19 cellular contexts compared by ENCODE assay signal in genomic region chr7:98329100-98329871, GRCh38. TPM values are rescaled to one million over a fixed set of nuclear protein-coding genes. Genes with fewer than 3 reads are reported as not detected.
DNase-seq lines count a peak whose midpoint lies in the region; ATAC-seq, FAIRE-seq and TF ChIP-seq lines count a peak whose summit lies in the region.
"Had no signal": no experiment of that assay in that cellular context is flagged by ENCODE, and none has a peak within 500 bp of the region (broad histone marks: within the 10 kb centered on the region; RNA-seq: fewer than 3 reads in every experiment).

No MANE protein-coding gene starts in this region.

- H3K27ac Mint-ChIP-seq in progenitor cell of endocrine pancreas, result peak overlapping the region; percentile 47
- H3K27ac Mint-ChIP-seq: activated naive CD4-positive, alpha-beta T cell treated with anti-CD3 and anti-CD28 coated beads, Interleukin-2, amount 10 ng/mL, durations not matched to agents 7 days and 5 days; T-helper 17 cell had no signal

- H3K4me3 Mint-ChIP-seq in progenitor cell of endocrine pancreas (ENCODE audit: low read depth), result no peak overlapping the region
- H3K4me3 Mint-ChIP-seq: activated naive CD4-positive, alpha-beta T cell treated with anti-CD3 and anti-CD28 coated beads, Interleukin-2, amount 10 ng/mL, durations not matched to agents 7 days and 5 days; central memory CD8-positive, alpha-beta T cell; IgD-negative memory B cell; T-helper 17 cell had no signal

- DNase-seq in GM12891 (ENCODE audit: insufficient read length, low spot score), result no peak
- peak; percentile 91 for DNase-seq in astrocyte of the spinal cord (ENCODE audit: low read depth, low spot score)
- DNase-seq in left ventricle myocardium inferior, result peak; percentile 36
- DNase-seq in progenitor cell of endocrine pancreas (ENCODE audit: low spot score, unreplicated experiment), result no peak
- no peak for DNase-seq in H4 (ENCODE audit: low spot score)
- no peak for DNase-seq in HAP-1 (ENCODE audit: low spot score in 2 of 2)
- no peak for DNase-seq in anterior cingulate cortex (lab: John Stamatoyannopoulos, UW)
- DNase-seq: activated CD4-positive, alpha-beta T cell treated with anti-CD3 and anti-CD28 coated beads for 1 hour; activated CD8-positive, alpha-beta memory T cell treated with anti-CD3 and anti-CD28 coated beads, Interleukin-2, amount 50 U/mL, for 48 hours; activated naive CD4-positive, alpha-beta T cell treated with anti-CD3 and anti-CD28 coated beads, Interleukin-2, amount 10 ng/mL, durations not matched to agents 7 days and 5 days; left colon; NCI-H1048; T-helper 17 cell; testis had no signal

- no peak for TF ChIP-seq CTCF in astrocyte of the spinal cord (IDR thresholded peaks at IDR 0.05; ENCODE audit: low read depth, low read length)
- no peak for TF ChIP-seq CTCF in left ventricle myocardium inferior (IDR thresholded peaks at IDR 0.05; ENCODE audit: borderline replicate concordance)
- TF ChIP-seq CTCF in progenitor cell of endocrine pancreas (IDR thresholded peaks at IDR 0.05; ENCODE audit: unreplicated experiment), result no peak

- no peak for TF ChIP-seq POLR2A in GM12891 (IDR thresholded peaks at IDR 0.05; ENCODE audit: low read depth, low read length)

- no peaks in the 10 kb centered on the region for H3K36me3 ChIP-seq in left ventricle myocardium inferior
- no peaks in the 10 kb centered on the region for H3K36me3 ChIP-seq in HAP-1 (replicated peaks)

- intact Hi-C loops in left ventricle myocardium inferior (cut with micrococcal nuclease), result no loop called here

- H3K27ac ChIP-seq in left ventricle myocardium inferior (replicated peaks), result peak overlapping the region; percentile 92
- H3K27ac ChIP-seq: RWPE1 had no signal

- H3K4me1 ChIP-seq in left ventricle myocardium inferior (peaks cover 17% of the 10 kb centered on the region), HAP-1 (no peaks in the 10 kb centered on the region)
- H3K4me1 ChIP-seq: testis had no signal

- no peaks in the 10 kb centered on the region for H3K27me3 ChIP-seq in left ventricle myocardium inferior (ENCODE audit: low read depth)
- H3K27me3 ChIP-seq in HAP-1 (ENCODE audit: low read depth), result no peaks in the 10 kb centered on the region
- H3K27me3 ChIP-seq: testis had no signal

- in situ Hi-C loops in astrocyte of the spinal cord (cut with HindIII; ENCODE audit: low sequenced_read_pairs) (no loop called here), HAP-1 (cut with MboI; ENCODE audit: low sequenced_read_pairs) (no loop called here)

- H3K9me3 ChIP-seq in left ventricle myocardium inferior (replicated peaks) (peaks cover 7% of the 10 kb centered on the region), HAP-1 (0 out of 2 replicates have a peak, but pooled peaks cover 2% of the 10 kb centered on the region)
- H3K9me3 ChIP-seq: testis had no signal

- peaks cover 11% of the 10 kb centered on the region for H3K4me1 Mint-ChIP-seq in progenitor cell of endocrine pancreas (ENCODE audit: low read depth)
- H3K4me1 Mint-ChIP-seq: activated naive CD4-positive, alpha-beta T cell treated with anti-CD3 and anti-CD28 coated beads, Interleukin-2, amount 10 ng/mL, durations not matched to agents 7 days and 5 days; central memory CD8-positive, alpha-beta T cell; IgD-negative memory B cell had no signal

- H3K36me3 Mint-ChIP-seq in progenitor cell of endocrine pancreas (ENCODE audit: insufficient read depth), result peaks cover 15% of the 10 kb centered on the region
- H3K36me3 Mint-ChIP-seq: activated naive CD4-positive, alpha-beta T cell treated with anti-CD3 and anti-CD28 coated beads, Interleukin-2, amount 10 ng/mL, durations not matched to agents 7 days and 5 days had no signal

- H3K4me3 ChIP-seq in astrocyte of the spinal cord (ENCODE audit: low read depth, low read length), result no peak overlapping the region
- peak overlapping the region; percentile 29 for H3K4me3 ChIP-seq in left ventricle myocardium inferior
- H3K4me3 ChIP-seq in HAP-1, result no peak overlapping the region
- H3K4me3 ChIP-seq: testis had no signal

- H3K9me3 Mint-ChIP-seq in progenitor cell of endocrine pancreas (ENCODE audit: low read depth), result peaks cover 9% of the 10 kb centered on the region
- H3K9me3 Mint-ChIP-seq: central memory CD8-positive, alpha-beta T cell had no signal

- FAIRE-seq in GM12891 (lab: Jason Lieb, UNC), result no peak
- FAIRE-seq: D721Med had no signal

- ATAC-seq in GM18907 (IDR thresholded peaks at IDR 0.05; ENCODE audit: unreplicated experiment), result no peak
- ATAC-seq: left colon, T-helper 17 cell had no signal

- H3K27me3 Mint-ChIP-seq in progenitor cell of endocrine pancreas, result no peaks in the 10 kb centered on the region
- H3K27me3 Mint-ChIP-seq: activated naive CD4-positive, alpha-beta T cell treated with anti-CD3 and anti-CD28 coated beads, Interleukin-2, amount 10 ng/mL, durations not matched to agents 7 days and 5 days; IgD-negative memory B cell had no signal

TF ChIP-seq in GM12891, 5 proteins besides CTCF, POLR2A, EP300 and RAD21:
- TF ChIP-seq SPI1 (IDR thresholded peaks at IDR 0.05; ENCODE audit: low read depth, low read length) (peak; percentile 25; the same call in 1 of the 2 replicates), TAF1 (IDR thresholded peaks at IDR 0.05; ENCODE audit: low read depth, low read length) (no peak)
TF ChIP-seq in GM12891: peak in this region for 1.

RNA-seq across cellular contexts. Expression of gene BRI3, which starts 47.8 kb away (rescaled TPM):
- 55.4 TPM for polyA plus RNA-seq in GM12891 (2012; ENCODE audit: low read depth, missing spikeins)
- total RNA-seq in left ventricle myocardium inferior (201 TPM), progenitor cell of endocrine pancreas (124 and 125 TPM in 2 replicates)
- 53.6 and 68.3 TPM in 2 replicates for total RNA-seq in H4 (2014; rRNA removed; shearing (Covaris generic))

Comparison
In these comparisons a context has a peak if more than half of its experiments do, and no peak if none do; other contexts are left out.
1. DNase-seq: peak in astrocyte of the spinal cord (single experiment) and left ventricle myocardium inferior (single experiment); none in GM12891 (single experiment), progenitor cell of endocrine pancreas (single experiment), H4 (single experiment), HAP-1 (0 of 2) and anterior cingulate cortex (0 of 58).